ENCODE assay signal across 9 cellular contexts in genomic region chr3:61936344-61936937, GRCh38.
A peak's percentile ranks its signal among the peaks of the same experiment; 100 is the strongest.
DNase-seq lines count a peak whose midpoint lies in the region; ATAC-seq and TF ChIP-seq lines count a peak whose summit lies in the region.
"Had no signal": no experiment of that assay in that cellular context is flagged by ENCODE, and none has a peak within 500 bp of the region (broad histone marks: within the 10 kb centered on the region; RNA-seq: fewer than 3 reads in every experiment).

No MANE protein-coding gene starts in this region.

- H3K4me3 ChIP-seq in OCI-LY3 (ENCODE audit: low read length), result no peak overlapping the region
- H3K4me3 ChIP-seq in fibroblast of mammary gland (ENCODE audit: control insufficient read depth, low read depth, low read length), result no peak overlapping the region
- no peak overlapping the region for H3K4me3 ChIP-seq in transverse colon

- H3K9me3 ChIP-seq in OCI-LY3 (ENCODE audit: insufficient read depth, low read length), result no peaks in the 10 kb centered on the region
- no peaks in the 10 kb centered on the region for H3K9me3 ChIP-seq in transverse colon

- TF ChIP-seq POLR2A in transverse colon (IDR thresholded peaks at IDR 0.05), result no peak

- intact Hi-C loops in CD14-positive monocyte (cut with micrococcal nuclease) (no loop called here), transverse colon (cut with DNase I; ENCODE audit: low total_unique reads) (no loop called here)

- no peak overlapping the region for H3K9ac ChIP-seq in OCI-LY3 (ENCODE audit: low read length)

- no peak for TF ChIP-seq EP300 in transverse colon (IDR thresholded peaks at IDR 0.05; ENCODE audit: low read depth)

- H3K27ac Mint-ChIP-seq in CD14-positive monocyte, result peak overlapping the region in 2 of 7 donors; percentile 7 to 30
- H3K27ac Mint-ChIP-seq: IgD-negative memory B cell had no signal

- H3K9me3 Mint-ChIP-seq in CD14-positive monocyte, result peaks cover 0 to 4% (median 2%) of the 10 kb centered on the region in 7 donors

- peak; percentile 44 for ATAC-seq in GM19468 (IDR thresholded peaks at IDR 0.05; ENCODE audit: extremely low read depth, unreplicated experiment)
- ATAC-seq in GM21737 (IDR thresholded peaks at IDR 0.05; ENCODE audit: unreplicated experiment), result no peak
- ATAC-seq in omental fat pad (ENCODE audit: low FRiP score), result no peak

- H3K4me1 ChIP-seq in OCI-LY3 (ENCODE audit: low read length) (peaks cover 23% of the 10 kb centered on the region), transverse colon (peaks cover 0 to 12% (median 2%) of the 10 kb centered on the region in 4 donors)

- in situ Hi-C loops in transverse colon (cut with MboI; ENCODE audit: low pct_ligation_motif_present in 1 of 4, low pct_unique_long_range_greater_than_20kb in 1 of 4, low sequenced_read_pairs in 3 of 4), result loop anchor here in 1 of 4 donors (25.0 kb wide), 1 partner anchor 374 kb away; the partner anchor contains the start of gene PTPRG

- H3K4me2 ChIP-seq in OCI-LY3 (ENCODE audit: low read length), result no peak overlapping the region

- no peaks in the 10 kb centered on the region for H3K36me3 Mint-ChIP-seq in CD14-positive monocyte
- H3K36me3 Mint-ChIP-seq: IgD-negative memory B cell had no signal

- no peaks in the 10 kb centered on the region for H3K4me1 Mint-ChIP-seq in CD14-positive monocyte

- no peak overlapping the region for H3K27ac ChIP-seq in OCI-LY3 (ENCODE audit: low read length)
- H3K27ac ChIP-seq in transverse colon, result peak overlapping the region in 1 of 4 donors; percentile 4

- TF ChIP-seq CTCF in CD14-positive monocyte (IDR thresholded peaks at IDR 0.05) (peak; percentile 52), OCI-LY3 (IDR thresholded peaks at IDR 0.05; ENCODE audit: low read depth, low read length) (peak; percentile 97), fibroblast of mammary gland (conservative IDR thresholded peaks at IDR 0.05; ENCODE audit: control insufficient read depth, insufficient read depth, low read depth, low read length) (peak; percentile 70), transverse colon (IDR thresholded peaks at IDR 0.05) (peak in 3 of 5 experiments; percentile 11 to 26 (median 22)), omental fat pad (IDR thresholded peaks at IDR 0.05) (no peak)

- 81 to 85% methylated on average over 6 of the region's 6 CpGs for WGBS in transverse colon (ENCODE audit: low coverage in 1 of 2), 2 donors

- H3K4me3 Mint-ChIP-seq in CD14-positive monocyte, result no peak overlapping the region
- H3K4me3 Mint-ChIP-seq: IgD-negative memory B cell had no signal

- no peaks in the 10 kb centered on the region for H4K20me1 ChIP-seq in OCI-LY3 (ENCODE audit: insufficient read depth, low read length)

- no peak overlapping the region for H2AFZ ChIP-seq in OCI-LY3 (ENCODE audit: low read depth, low read length)

- H3K79me2 ChIP-seq in OCI-LY3 (ENCODE audit: low read length), result no peaks in the 10 kb centered on the region

- DNase-seq in CD14-positive monocyte (ENCODE audit: low spot score) (no peak), fibroblast of mammary gland (ENCODE audit: low read depth) (peak; percentile 32), transverse colon (peak; percentile 13), LoVo (ENCODE audit: low spot score) (no peak), omental fat pad (ENCODE audit: low spot score) (no peak)

- H3K27me3 ChIP-seq in OCI-LY3 (ENCODE audit: low read depth, low read length) (no peaks in the 10 kb centered on the region), transverse colon (no peaks in the 10 kb centered on the region)

- H3K36me3 ChIP-seq in OCI-LY3 (replicated peaks; ENCODE audit: low read depth, low read length), result no peaks in the 10 kb centered on the region
- H3K36me3 ChIP-seq in transverse colon, result no peaks in the 10 kb centered on the region

- peaks cover 0 to 2% (median 0%) of the 10 kb centered on the region in 3 donors for H3K27me3 Mint-ChIP-seq in CD14-positive monocyte (ENCODE audit: low read depth in 3 of 3)
- H3K27me3 Mint-ChIP-seq: IgD-negative memory B cell had no signal

Comparison
In these comparisons a context has a peak if more than half of its experiments do, and no peak if none do; other contexts are left out.
1. DNase-seq: peak in fibroblast of mammary gland (single experiment) and transverse colon (single experiment); none in CD14-positive monocyte (single experiment), LoVo (single experiment) and omental fat pad (single experiment).
2. CTCF ChIP-seq: peak in CD14-positive monocyte (single experiment), OCI-LY3 (single experiment), fibroblast of mammary gland (single experiment) and transverse colon (3 of 5); none in omental fat pad (0 of 3).